ENCODE assay signal across 14 cellular contexts in genomic region chr10:96641396-96641795, GRCh38.
"Had no signal": no experiment of that assay in that cellular context is flagged by ENCODE, and none has a peak within 500 bp of the region (broad histone marks: within the 10 kb centered on the region; RNA-seq: fewer than 3 reads in every experiment).

No MANE protein-coding gene starts in this region.

- H3K27me3 Mint-ChIP-seq: activated CD8-positive, alpha-beta memory T cell treated with anti-CD3 and anti-CD28 coated beads, Interleukin-2, amount 10 ng/mL, durations not matched to agents 7 days and 5 days had no signal

- H3K9me3 Mint-ChIP-seq: activated naive CD4-positive, alpha-beta T cell treated with anti-CD3 and anti-CD28 coated beads, Interleukin-2, amount 10 ng/mL, durations not matched to agents 7 days and 5 days had no signal

- H3K27ac ChIP-seq: left lung, psoas muscle, upper lobe of right lung had no signal

- H3K9me3 ChIP-seq: left lung, psoas muscle, stomach, testis, upper lobe of right lung had no signal

- H3K4me1 ChIP-seq: psoas muscle, testis had no signal

- H3K4me3 Mint-ChIP-seq: activated CD8-positive, alpha-beta memory T cell treated with anti-CD3 and anti-CD28 coated beads, Interleukin-2, amount 10 ng/mL, durations not matched to agents 7 days and 5 days; activated naive CD4-positive, alpha-beta T cell treated with anti-CD3 and anti-CD28 coated beads, Interleukin-2, amount 10 ng/mL, durations not matched to agents 7 days and 5 days; nephron progenitor cell had no signal

- H3K27ac Mint-ChIP-seq: activated CD8-positive, alpha-beta memory T cell treated with anti-CD3 and anti-CD28 coated beads, Interleukin-2, amount 10 ng/mL, durations not matched to agents 7 days and 5 days; activated naive CD4-positive, alpha-beta T cell treated with anti-CD3 and anti-CD28 coated beads, Interleukin-2, amount 10 ng/mL, durations not matched to agents 7 days and 5 days; nephron progenitor cell had no signal

- FAIRE-seq: colon, kidney had no signal

- H3K36me3 ChIP-seq: stomach, upper lobe of right lung had no signal

- H3K4me3 ChIP-seq: left lung, psoas muscle, stomach, testis, upper lobe of right lung had no signal

- H3K4me1 Mint-ChIP-seq: activated naive CD4-positive, alpha-beta T cell treated with anti-CD3 and anti-CD28 coated beads, Interleukin-2, amount 10 ng/mL, durations not matched to agents 7 days and 5 days had no signal

- DNase-seq: activated CD4-positive, alpha-beta T cell treated with anti-CD3 and anti-CD28 coated beads for 1 hour; activated T-cell treated with anti-CD3 and anti-CD28 coated beads, Interleukin-2, amount 50 U/mL, for 1 hour; kidney; left lung; occipital lobe; psoas muscle; T1000; upper lobe of right lung had no signal

- H3K36me3 Mint-ChIP-seq: activated CD8-positive, alpha-beta memory T cell treated with anti-CD3 and anti-CD28 coated beads, Interleukin-2, amount 10 ng/mL, durations not matched to agents 7 days and 5 days; activated naive CD4-positive, alpha-beta T cell treated with anti-CD3 and anti-CD28 coated beads, Interleukin-2, amount 10 ng/mL, durations not matched to agents 7 days and 5 days had no signal

- H3K27me3 ChIP-seq: left lung, stomach, testis had no signal
